In the genomic region with DNA sequence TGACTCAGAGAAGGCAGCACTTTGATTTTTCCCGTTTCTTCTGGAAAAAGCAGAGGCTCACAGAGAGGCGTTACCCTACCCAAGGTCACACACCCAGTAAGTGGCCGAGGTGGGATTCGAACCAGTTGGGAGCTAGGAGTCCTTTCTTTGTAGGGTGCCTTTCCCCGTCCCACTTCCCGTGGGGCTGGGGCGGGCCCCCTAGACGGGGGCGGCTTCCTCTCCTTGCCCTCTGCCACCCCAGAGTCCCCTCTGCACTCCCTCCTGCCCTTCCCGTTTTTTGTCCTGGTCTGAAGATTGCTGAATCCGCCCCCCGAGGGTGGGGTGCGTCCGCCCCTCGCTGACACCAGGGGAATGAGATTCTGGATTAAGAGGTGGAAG, we compare ENCODE assay signal across 9 cellular contexts. TPM values are rescaled to one million over a fixed set of nuclear protein-coding genes. Genes with fewer than 3 reads are reported as not detected.
DNase-seq lines count a peak whose midpoint lies in the region; ATAC-seq lines count a peak whose summit lies in the region.
"Had no signal": no experiment of that assay in that cellular context is flagged by ENCODE, and none has a peak within 500 bp of the region (broad histone marks: within the 10 kb centered on the region; RNA-seq: fewer than 3 reads in every experiment).

No MANE protein-coding gene starts in this region.

- H3K4me1 ChIP-seq in SJSA1 (replicated peaks) (peaks cover 33% of the 10 kb centered on the region), muscle layer of colon (ENCODE audit: insufficient read depth, low read length) (peaks cover 57% of the 10 kb centered on the region)

- peak; percentile 2 for ATAC-seq in GM21528 (IDR thresholded peaks at IDR 0.05; ENCODE audit: low FRiP score, unreplicated experiment)
- no peak for ATAC-seq in GM21526 (IDR thresholded peaks at IDR 0.05; ENCODE audit: low FRiP score, unreplicated experiment)
- no peak for ATAC-seq in HG02759 (IDR thresholded peaks at IDR 0.05; ENCODE audit: unreplicated experiment)

- H3K9ac ChIP-seq in muscle layer of colon (ENCODE audit: low read length) = peak overlapping the region; percentile 92

- H3K4me3 ChIP-seq in SJSA1 (peak overlapping the region; percentile 95), muscle layer of colon (ENCODE audit: low read depth in 1 of 2, low read length in 2 of 2) (peak overlapping the region; percentile 78 to 81)

- H3K36me3 ChIP-seq in SJSA1 (peaks cover 32% of the 10 kb centered on the region), muscle layer of colon (ENCODE audit: insufficient read depth, low read length) (peaks cover 14% of the 10 kb centered on the region)

- no peaks in the 10 kb centered on the region; the same call in 1 of the 2 replicates for H3K9me3 ChIP-seq in SJSA1 (replicated peaks)
- no peaks in the 10 kb centered on the region for H3K9me3 ChIP-seq in muscle layer of colon (ENCODE audit: low read length)

- no peaks in the 10 kb centered on the region for H3K27me3 ChIP-seq in SJSA1 (replicated peaks)
- H3K27me3 ChIP-seq in muscle layer of colon (ENCODE audit: control insufficient read depth in 1 of 2, insufficient read depth in 2 of 2, low read length in 2 of 2) = no peaks in the 10 kb centered on the region

- H3K27ac ChIP-seq in SJSA1 = peak overlapping the region; percentile 79
- peak overlapping the region; percentile 94 for H3K27ac ChIP-seq in muscle layer of colon (ENCODE audit: low read depth, low read length)

- DNase-seq in SJSA1 (ENCODE audit: low read depth in 1 of 2, low spot score in 2 of 2) (no peak), dermis blood vessel endothelial cell (peak; percentile 10), SKM-1 treated with dmso at 0.1 percent for 144 hours (lab: John Stamatoyannopoulos, UW; ENCODE audit: unreplicated experiment) (no peak), NCI-H1436 treated with DMSO at 0.1 percent for 48 hours (lab: John Stamatoyannopoulos, UW) (no peak)

RNA-seq across cellular contexts. Expression of a gene that starts 0.7 kb away (rescaled TPM):
- 21.7 and 24.1 TPM in 2 replicates for total RNA-seq in SJSA1 (2014; rRNA removed; shearing (Covaris generic))
- total RNA-seq in dermis blood vessel endothelial cell = 13.8 and 14.3 TPM in 2 replicates

RNA-seq across cellular contexts. Expression of a gene that starts 36.4 kb away (rescaled TPM):
- 25.8 and 27.4 TPM in 2 replicates for total RNA-seq in SJSA1 (2014; rRNA removed; shearing (Covaris generic))
- total RNA-seq in dermis blood vessel endothelial cell = 0.05 and 0.17 TPM in 2 replicates
- total RNA-seq: T-helper 1 cell treated with Interleukin-12 subunit alpha and Interleukin-12 subunit beta and Interleukin-4 antibody, amounts not matched to agents 30 ng/mL and 1 ng/mL, for 36 hours had no signal

Comparison
In these comparisons a context has a peak if more than half of its experiments do, and no peak if none do; other contexts are left out.
1. RNA of a gene that starts 36.4 kb away (total RNA-seq): 25.8 to 27.4 TPM in SJSA1; 0.05 to 0.17 TPM in dermis blood vessel endothelial cell; every median in the first group is over 10 times any median in the second.